Comparison of ENCODE assay signal across 22 cellular contexts in the genomic region with DNA sequence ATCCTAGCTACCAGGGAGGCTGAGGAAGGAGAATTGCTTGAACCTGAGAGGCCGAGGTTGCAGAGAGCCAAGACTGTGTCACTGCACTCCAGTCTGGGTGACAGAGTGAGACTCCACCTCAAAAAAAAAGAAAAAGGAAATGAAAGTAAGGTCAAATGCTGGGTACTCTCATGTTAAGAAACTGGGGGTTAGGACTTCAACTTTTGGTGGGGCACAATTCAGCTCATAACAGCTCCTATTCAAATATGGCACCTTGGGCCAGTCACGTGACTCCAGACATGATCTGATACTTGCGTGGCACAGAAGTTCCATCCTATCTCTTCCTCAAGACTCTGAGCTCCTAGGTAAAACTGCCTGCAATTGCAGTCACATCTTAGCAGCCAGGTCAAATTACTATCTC.
"Had no signal": no experiment of that assay in that cellular context is flagged by ENCODE, and none has a peak within 500 bp of the region (broad histone marks: within the 10 kb centered on the region; RNA-seq: fewer than 3 reads in every experiment).

No MANE protein-coding gene starts in this region.

- H3K4me3 ChIP-seq: coronary artery, heart left ventricle, psoas muscle, spleen, stomach, thoracic aorta, transverse colon had no signal

- H3K4me1 ChIP-seq: heart left ventricle, psoas muscle, spleen, stomach, transverse colon had no signal

- H3K27me3 ChIP-seq: heart left ventricle, transverse colon had no signal

- FAIRE-seq: islet of Langerhans had no signal

- DNase-seq: effector CD8-positive, alpha-beta T cell; foreskin melanocyte; heart left ventricle; hippocampal formation; kidney glomerular epithelial cell; mammary epithelial cell; naive thymus-derived CD4-positive, alpha-beta T cell; psoas muscle; retina; spleen; stimulated activated CD4-positive, alpha-beta T cell treated with anti-CD3 and anti-CD28 coated beads, Interleukin-15, amount 100 ng/mL, for 24 hours; stimulated activated CD4-positive, alpha-beta T cell treated with anti-CD3 and anti-CD28 coated beads, Interleukin-1b, Interleukin-23, amount 100 ng/mL, for 48 hours; stimulated activated CD4-positive, alpha-beta T cell treated with anti-CD3 and anti-CD28 coated beads, Interleukin-4, amount 100 ng/mL, for 24 hours; stimulated activated naive B cell treated with anti-CD40 and anti-IgM and Interleukin-4, amounts not matched to agents 10 μg/mL and 1 μg/mL and 100 μg/mL, for 72 hours; stomach; substantia nigra; transverse colon had no signal

- H3K9me3 ChIP-seq: heart left ventricle, neutrophil, psoas muscle, spleen, stomach, thoracic aorta, transverse colon had no signal

- H3K27ac ChIP-seq: coronary artery, heart left ventricle, neutrophil, psoas muscle, spleen, stomach, thoracic aorta, transverse colon had no signal

- ATAC-seq: heart left ventricle; naive thymus-derived CD4-positive, alpha-beta T cell; psoas muscle; sciatic nerve; stimulated activated naive B cell treated with anti-CD40 and anti-IgM and Interleukin-4, amounts not matched to agents 10 μg/mL and 1 μg/mL and 100 μg/mL, for 72 hours had no signal

- H3K36me3 ChIP-seq: heart left ventricle, neutrophil, spleen, stomach, thoracic aorta, transverse colon had no signal
